20 cellular contexts compared by ENCODE assay signal in the genomic region with DNA sequence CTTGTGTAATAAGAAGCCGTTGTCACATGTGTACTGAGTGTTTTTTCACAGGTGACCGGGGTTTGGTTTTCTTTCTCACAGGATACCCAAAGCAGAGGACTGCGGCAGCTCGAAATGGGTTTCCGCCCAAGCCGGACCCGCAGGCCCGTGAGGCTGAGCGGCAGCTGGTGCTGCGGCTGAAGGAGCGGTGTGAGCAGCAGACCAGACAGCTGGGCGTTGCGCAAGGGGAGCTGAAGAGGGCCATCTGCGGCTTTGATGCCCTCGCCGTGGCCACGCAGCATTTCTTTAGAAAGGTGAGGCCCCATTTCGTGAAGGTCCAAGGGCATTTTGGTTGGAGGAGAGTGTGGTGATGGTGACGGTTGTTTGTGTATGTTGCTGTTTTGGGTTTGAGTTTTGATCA.
"Had no signal": no experiment of that assay in that cellular context is flagged by ENCODE, and none has a peak within 500 bp of the region (broad histone marks: within the 10 kb centered on the region; RNA-seq: fewer than 3 reads in every experiment).

No MANE protein-coding gene starts in this region.

- H3K9me3 ChIP-seq: body of pancreas, colonic mucosa, left lung, right atrium auricular region, transverse colon had no signal

- H3K4me1 ChIP-seq: body of pancreas, colonic mucosa, left lung, transverse colon had no signal

- H3K27me3 ChIP-seq: body of pancreas, colonic mucosa, right atrium auricular region, transverse colon had no signal

- ATAC-seq: activated T-cell treated with anti-CD3 and anti-CD28 coated beads, Interleukin-2, amount 50 U/mL, for 72 hours; body of pancreas; esophagus mucosa; left lung had no signal

- DNase-seq: activated CD4-positive, alpha-beta T cell treated with anti-CD3 and anti-CD28 coated beads, Interleukin-2, amount 10 ng/mL, durations not matched to agents 24 days and 14 days; activated CD4-positive, CD25-positive, alpha-beta regulatory T cell; activated CD8-positive, alpha-beta memory T cell treated with anti-CD3 and anti-CD28 coated beads, Interleukin-2, amount 50 U/mL, for 48 hours; activated gamma-delta T cell; activated T-cell treated with anti-CD3 and anti-CD28 coated beads, Interleukin-2, amount 50 U/mL, for 72 hours; amygdala; body of pancreas; central memory CD4-positive, alpha-beta T cell; colonic mucosa; hypothalamus; kidney; occipital lobe; small intestine; stimulated activated CD4-positive, alpha-beta T cell treated with anti-CD3 and anti-CD28 coated beads, Interleukin-4, amount 100 ng/mL, for 24 hours; stimulated activated naive CD4-positive, alpha-beta T cell treated with Interleukin-2 at 50 U/mL for 16 hours; substantia nigra; transverse colon had no signal

- H3K36me3 ChIP-seq: colonic mucosa, left lung, right atrium auricular region, transverse colon had no signal

- H3K4me3 ChIP-seq: body of pancreas, colonic mucosa, left lung, right atrium auricular region, transverse colon had no signal

- H3K27ac ChIP-seq: body of pancreas, colonic mucosa, left lung, right atrium auricular region, transverse colon had no signal
